ENCODE assay signal across 32 cellular contexts in genomic region chr3:194826594-194826993, GRCh38.
"Had no signal": no experiment of that assay in that cellular context is flagged by ENCODE, and none has a peak within 500 bp of the region (broad histone marks: within the 10 kb centered on the region; RNA-seq: fewer than 3 reads in every experiment).

No MANE protein-coding gene starts in this region.

- H3K27ac ChIP-seq: adrenal gland, body of pancreas, epithelial cell of prostate, esophagus squamous epithelium, gastroesophageal sphincter, WERI-Rb-1 had no signal

- DNase-seq: activated B cell treated with CpG ODN at 0.5 μM for 24 hours; activated CD4-positive, alpha-beta T cell treated with anti-CD3 and anti-CD28 coated beads for 48 hours; activated CD4-positive, alpha-beta T cell treated with anti-CD3 and anti-CD28 coated beads, Interleukin-2, amount 50 U/mL, for 1 hour; activated CD4-positive, alpha-beta T cell treated with anti-CD3 and anti-CD28 coated beads, Interleukin-2, amount 50 U/mL, for 48 hours; activated CD8-positive, alpha-beta memory T cell treated with anti-CD3 and anti-CD28 coated beads for 24 hours; activated CD8-positive, alpha-beta T cell treated with anti-CD3 and anti-CD28 coated beads for 36 hours; activated effector memory CD4-positive, alpha-beta T cell treated with Interleukin-2 at 50 U/mL for 16 hours; activated gamma-delta T cell treated with Interleukin-2 at 50 U/mL for 16 hours; activated naive CD4-positive, alpha-beta T cell treated with anti-CD3 and anti-CD28 coated beads, Interleukin-2, amount 50 U/mL, for 16 hours; activated naive CD4-positive, alpha-beta T cell treated with Interleukin-2 at 50 U/mL for 16 hours; activated naive CD8-positive, alpha-beta T cell treated with anti-CD3 and anti-CD28 coated beads for 36 hours; activated naive CD8-positive, alpha-beta T cell treated with anti-CD3 and anti-CD28 coated beads, Interleukin-2, amount 50 U/mL, for 24 hours; activated T-cell treated with anti-CD3 and anti-CD28 coated beads, Interleukin-2, amount 50 U/mL, for 4 hours; adrenal gland; amygdala; aorta; body of pancreas; caudate nucleus; effector CD8-positive, alpha-beta T cell; esophagus squamous epithelium; foreskin melanocyte; T-helper 1 cell; T-helper 17 cell; T1000; WERI-Rb-1 had no signal

- FAIRE-seq: colon, endometrium, endothelial cell of umbilical vein had no signal

- H3K4me3 ChIP-seq: adrenal gland, body of pancreas, esophagus squamous epithelium, gastroesophageal sphincter had no signal

- H3K36me3 ChIP-seq: adrenal gland, esophagus squamous epithelium, gastroesophageal sphincter, WERI-Rb-1 had no signal

- ATAC-seq: activated CD4-positive, CD25-positive, alpha-beta regulatory T cell treated with anti-CD3 and anti-CD28 coated beads, Interleukin-2, amount 50 U/mL, for 24 hours; activated CD8-positive, alpha-beta T cell treated with anti-CD3 and anti-CD28 coated beads for 36 hours; activated naive CD8-positive, alpha-beta T cell treated with anti-CD3 and anti-CD28 coated beads, Interleukin-2, amount 50 U/mL, for 24 hours; activated T-cell treated with anti-CD3 and anti-CD28 coated beads, Interleukin-2, amount 50 U/mL, for 4 hours; activated T-helper 17 cell treated with anti-CD3 and anti-CD28 coated beads, Interleukin-2, amount 50 U/mL, for 72 hours; body of pancreas; gastroesophageal sphincter; T-helper 17 cell had no signal

- H3K9me3 ChIP-seq: adrenal gland, body of pancreas, esophagus squamous epithelium, gastroesophageal sphincter had no signal

- H3K4me1 ChIP-seq: adrenal gland, body of pancreas, gastroesophageal sphincter had no signal

- H3K27me3 ChIP-seq: adrenal gland, body of pancreas, esophagus squamous epithelium, gastroesophageal sphincter had no signal
